ENCODE assay signal across 9 cellular contexts in the genomic region with DNA sequence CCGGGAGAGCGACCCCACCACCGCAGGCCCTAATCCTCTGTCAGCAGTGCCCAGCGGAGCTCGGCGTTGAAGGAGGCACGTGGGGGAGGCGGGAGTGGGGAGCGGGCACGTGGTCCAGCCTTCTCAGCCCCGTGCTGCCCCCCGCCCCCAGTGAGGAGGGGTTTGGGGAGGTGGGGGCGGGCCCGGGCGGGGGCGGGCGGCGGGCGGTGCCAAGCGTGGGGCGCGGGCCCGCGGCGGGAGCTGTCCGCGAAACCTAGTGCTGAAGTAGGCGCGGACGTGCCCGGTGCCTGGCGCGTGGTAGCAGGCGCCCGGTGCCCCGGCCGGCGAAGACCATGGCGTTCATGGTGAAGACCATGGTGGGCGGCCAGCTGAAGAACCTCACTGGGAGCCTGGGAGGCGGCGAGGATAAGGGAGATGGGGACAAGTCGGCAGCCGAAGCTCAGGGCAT. TPM values are rescaled to one million over a fixed set of nuclear protein-coding genes. Genes with fewer than 3 reads are reported as not detected.
DNase-seq lines count a peak whose midpoint lies in the region; ATAC-seq, FAIRE-seq and TF ChIP-seq lines count a peak whose summit lies in the region.
"Had no signal": no experiment of that assay in that cellular context is flagged by ENCODE, and none has a peak within 500 bp of the region (broad histone marks: within the 10 kb centered on the region; RNA-seq: fewer than 3 reads in every experiment).

A gene with protein sequence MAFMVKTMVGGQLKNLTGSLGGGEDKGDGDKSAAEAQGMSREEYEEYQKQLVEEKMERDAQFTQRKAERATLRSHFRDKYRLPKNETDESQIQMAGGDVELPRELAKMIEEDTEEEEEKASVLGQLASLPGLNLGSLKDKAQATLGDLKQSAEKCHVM (plus strand): TSS at position 256 of the 448 bp plus-strand sequence. CDS start 77 bp downstream, at position 333.

- no peak within 1 kb of the TSS for H3K27ac Mint-ChIP-seq in activated B cell treated with CpG ODN at 0.5 μM for 24 hours
- H3K27ac Mint-ChIP-seq in effector memory CD8-positive, alpha-beta T cell = no peak within 1 kb of the TSS

- DNase-seq in GM20000 (ENCODE audit: low spot score) = peak; percentile 74
- DNase-seq in activated B cell treated with CpG ODN at 0.5 μM for 24 hours = peak; percentile 43
- peak; percentile 41 to 47 (median 47) for DNase-seq in effector memory CD8-positive, alpha-beta T cell
- DNase-seq in pancreas = peak in 4 of 6 donors; percentile 51 to 81 (median 66)
- no peak for DNase-seq in NCI-H1105 (lab: John Stamatoyannopoulos, UW)
- DNase-seq in DMS79 treated with DMSO at 0.1 percent for 48 hours (lab: John Stamatoyannopoulos, UW) = no peak

- peaks cover 13% of the 10 kb centered on the region for H3K4me1 Mint-ChIP-seq in activated B cell treated with CpG ODN at 0.5 μM for 24 hours
- peaks cover 0 to 4% of the 10 kb centered on the region in 2 donors for H3K4me1 Mint-ChIP-seq in effector memory CD8-positive, alpha-beta T cell (ENCODE audit: low read depth in 2 of 2)

- H3K27ac ChIP-seq in pancreas = no peak within 1 kb of the TSS
- H3K27ac ChIP-seq: SJSA1 had no signal

- CTCF ChIA-PET in activated B cell treated with CpG ODN at 0.5 μM for 24 hours (lab: Charles Lee) = interaction anchor here (1.9 kb wide), 1 partner anchor 75 kb away, joined by 6 read pairs; no protein-coding TSS in a partner anchor

- no peak within 1 kb of the TSS for H3K4me3 Mint-ChIP-seq in activated B cell treated with CpG ODN at 0.5 μM for 24 hours
- H3K4me3 Mint-ChIP-seq in effector memory CD8-positive, alpha-beta T cell = no peak within 1 kb of the TSS

- no peak for TF ChIP-seq CTCF in GM20000 (IDR thresholded peaks at IDR 0.05; ENCODE audit: extremely low read depth, missing control alignments)
- TF ChIP-seq CTCF in activated B cell treated with CpG ODN at 0.5 μM for 24 hours (IDR thresholded peaks at IDR 0.05) = no peak
- TF ChIP-seq CTCF in pancreas (IDR thresholded peaks at IDR 0.05) = no peak

- H3K9me3 ChIP-seq in pancreas = no peaks in the 10 kb centered on the region
- H3K9me3 ChIP-seq: SJSA1 had no signal

- no peak for FAIRE-seq in pancreas (lab: Jason Lieb, UNC)

- intact Hi-C loops in activated B cell treated with CpG ODN at 0.5 μM for 24 hours (cut with micrococcal nuclease) = loop anchor here (1.0 to 2.0 kb wide), 2 partner anchors 16 to 169 kb away; partner anchors contain the start of genes SCAMP5 and ULK3
- intact Hi-C loops in pancreas (cut with DNase I) = no loop called here

- no peaks in the 10 kb centered on the region for H3K27me3 ChIP-seq in pancreas

- H3K36me3 ChIP-seq in pancreas = no peaks in the 10 kb centered on the region
- H3K36me3 ChIP-seq: SJSA1 had no signal

- ATAC-seq in activated B cell treated with CpG ODN at 0.5 μM for 24 hours (ENCODE audit: low read depth) = peak; percentile 49
- peak; percentile 78 for ATAC-seq in effector memory CD8-positive, alpha-beta T cell (replicated peaks)
- ATAC-seq in pancreas = peak; percentile 71 to 95 (median 82)
- ATAC-seq in GM18870 (IDR thresholded peaks at IDR 0.05; ENCODE audit: unreplicated experiment) = no peak
- no peak for ATAC-seq in HG03139 (IDR thresholded peaks at IDR 0.05; ENCODE audit: unreplicated experiment)

- WGBS in pancreas, 2 donors = 5 to 7% methylated on average over 30 to 44 of the region's 44 CpGs

- H3K36me3 Mint-ChIP-seq in activated B cell treated with CpG ODN at 0.5 μM for 24 hours (ENCODE audit: low read depth) = no peaks in the 10 kb centered on the region
- H3K36me3 Mint-ChIP-seq in effector memory CD8-positive, alpha-beta T cell (ENCODE audit: insufficient read depth) = peaks cover 3% of the 10 kb centered on the region

- H3K27me3 Mint-ChIP-seq in activated B cell treated with CpG ODN at 0.5 μM for 24 hours = peaks cover 21% of the 10 kb centered on the region
- peaks cover 27 to 64% of the 10 kb centered on the region in 2 donors for H3K27me3 Mint-ChIP-seq in effector memory CD8-positive, alpha-beta T cell

- no peaks in the 10 kb centered on the region for H3K4me1 ChIP-seq in pancreas
- H3K4me1 ChIP-seq: SJSA1 had no signal

- H3K4me3 ChIP-seq in pancreas = no peak within 1 kb of the TSS
- H3K4me3 ChIP-seq: SJSA1 had no signal

- POLR2A ChIA-PET in activated B cell treated with CpG ODN at 0.5 μM for 24 hours (lab: Charles Lee) = interaction anchor here (0.5 to 0.9 kb wide), 2 partner anchors 12 to 113 kb away, joined by 3 read pairs; no protein-coding TSS in a partner anchor

- H3K9me3 Mint-ChIP-seq in activated B cell treated with CpG ODN at 0.5 μM for 24 hours = no peaks in the 10 kb centered on the region
- H3K9me3 Mint-ChIP-seq in effector memory CD8-positive, alpha-beta T cell = no peaks in the 10 kb centered on the region

RNA-seq across cellular contexts. Expression of the gene that starts here (rescaled TPM):
- 0.20 and 0.22 TPM in 2 replicates for total RNA-seq in activated B cell treated with CpG ODN at 0.5 μM for 24 hours
- total RNA-seq in pancreas = not detected
- polyA plus RNA-seq in pancreas = under 1 TPM in 1 of 2 donors, not detected in 1; 0.09 TPM
- total RNA-seq: SJSA1 had no signal

Comparison
In these comparisons a context has a peak if more than half of its experiments do, and no peak if none do; other contexts are left out.
1. Peak in DNase-seq and ATAC-seq in activated B cell treated with CpG ODN at 0.5 μM for 24 hours; RNA of the gene not detected or under 1 TPM.
2. Peak in DNase-seq and ATAC-seq in pancreas; RNA of the gene not detected or under 1 TPM.
3. DNase-seq: peak in GM20000 (single experiment) and effector memory CD8-positive, alpha-beta T cell (3 of 3); none in NCI-H1105 (single experiment) and DMS79 treated with DMSO at 0.1 percent for 48 hours (single experiment).